ENCODE assay signal across 40 cellular contexts in genomic region chr7:1255817-1256340, GRCh38. TPM values are rescaled to one million over a fixed set of nuclear protein-coding genes. Genes with fewer than 3 reads are reported as not detected.
"Had no signal": no experiment of that assay in that cellular context is flagged by ENCODE, and none has a peak within 500 bp of the region (broad histone marks: within the 10 kb centered on the region; RNA-seq: fewer than 3 reads in every experiment).

No MANE protein-coding gene starts in this region.

- H3K4me3 Mint-ChIP-seq: activated CD4-positive, alpha-beta T cell treated with anti-CD3 and anti-CD28 coated beads for 36 hours; activated naive CD8-positive, alpha-beta T cell; activated T-cell treated with anti-CD3 and anti-CD28 coated beads, Interleukin-2, amount 50 U/mL, for 72 hours; effector memory CD8-positive, alpha-beta T cell; natural killer cell treated with Interleukin-12 subunit alpha and Interleukin-12 subunit beta and Interleukin-15 and Interleukin-18, amount 100 ng/mL, for 72 hours; stimulated activated effector memory CD8-positive, alpha-beta T cell treated with anti-CD3 and anti-CD28 coated beads, Interleukin-12 subunit alpha, Interleukin-12 subunit beta, amount 100 ng/mL, for 72 hours; stimulated activated naive CD8-positive, alpha-beta T cell treated with anti-CD3 and anti-CD28 coated beads, Interleukin-15, Interleukin-2, amounts not matched to agents 100 ng/mL and 50 ng/mL, for 24 hours; T-cell had no signal

- H3K4me1 Mint-ChIP-seq: activated CD4-positive, alpha-beta T cell treated with anti-CD3 and anti-CD28 coated beads for 36 hours; stimulated activated effector memory CD8-positive, alpha-beta T cell treated with anti-CD3 and anti-CD28 coated beads, Interleukin-12 subunit alpha, Interleukin-12 subunit beta, amount 100 ng/mL, for 72 hours had no signal

- H3K27ac ChIP-seq: body of pancreas, coronary artery, gastroesophageal sphincter, neutrophil, prostate gland, thoracic aorta, uterus had no signal

- H3K36me3 ChIP-seq: gastroesophageal sphincter, neutrophil, prostate gland, thoracic aorta, uterus had no signal

- ATAC-seq: activated CD4-positive, alpha-beta T cell treated with anti-CD3 and anti-CD28 coated beads for 36 hours; activated T-cell treated with anti-CD3 and anti-CD28 coated beads, Interleukin-2, amount 50 U/mL, for 72 hours; body of pancreas; effector memory CD8-positive, alpha-beta T cell; gastroesophageal sphincter; left lobe of liver; natural killer cell treated with Interleukin-12 subunit alpha and Interleukin-12 subunit beta and Interleukin-15 and Interleukin-18, amount 100 ng/mL, for 72 hours; stimulated activated effector memory CD8-positive, alpha-beta T cell treated with anti-CD3 and anti-CD28 coated beads, Interleukin-12 subunit alpha, Interleukin-12 subunit beta, amount 100 ng/mL, for 72 hours; T-cell had no signal

- H3K36me3 Mint-ChIP-seq: activated naive CD8-positive, alpha-beta T cell; natural killer cell treated with Interleukin-12 subunit alpha and Interleukin-12 subunit beta and Interleukin-15 and Interleukin-18, amount 100 ng/mL, for 72 hours; stimulated activated effector memory CD8-positive, alpha-beta T cell treated with anti-CD3 and anti-CD28 coated beads, Interleukin-12 subunit alpha, Interleukin-12 subunit beta, amount 100 ng/mL, for 72 hours; T-cell had no signal

- H3K9me3 ChIP-seq: body of pancreas, gastroesophageal sphincter, mucosa of descending colon, neutrophil, prostate gland, thoracic aorta, uterus had no signal

- H3K4me3 ChIP-seq: body of pancreas, coronary artery, gastroesophageal sphincter, lung, mucosa of descending colon, prostate gland, thoracic aorta, uterus had no signal

- H3K9me3 Mint-ChIP-seq: activated T-cell treated with anti-CD3 and anti-CD28 coated beads, Interleukin-2, amount 50 U/mL, for 72 hours; effector memory CD8-positive, alpha-beta T cell; natural killer cell treated with Interleukin-12 subunit alpha and Interleukin-12 subunit beta and Interleukin-15 and Interleukin-18, amount 100 ng/mL, for 72 hours; stimulated activated effector memory CD8-positive, alpha-beta T cell treated with anti-CD3 and anti-CD28 coated beads, Interleukin-12 subunit alpha, Interleukin-12 subunit beta, amount 100 ng/mL, for 72 hours; stimulated activated naive CD8-positive, alpha-beta T cell treated with anti-CD3 and anti-CD28 coated beads, Interleukin-15, Interleukin-2, amounts not matched to agents 100 ng/mL and 50 ng/mL, for 24 hours; T-cell had no signal

- H3K27ac Mint-ChIP-seq: activated CD4-positive, alpha-beta T cell treated with anti-CD3 and anti-CD28 coated beads for 36 hours; activated naive CD8-positive, alpha-beta T cell; activated T-cell treated with anti-CD3 and anti-CD28 coated beads, Interleukin-2, amount 50 U/mL, for 72 hours; effector memory CD8-positive, alpha-beta T cell; natural killer cell treated with Interleukin-12 subunit alpha and Interleukin-12 subunit beta and Interleukin-15 and Interleukin-18, amount 100 ng/mL, for 72 hours; stimulated activated effector memory CD8-positive, alpha-beta T cell treated with anti-CD3 and anti-CD28 coated beads, Interleukin-12 subunit alpha, Interleukin-12 subunit beta, amount 100 ng/mL, for 72 hours; stimulated activated naive CD8-positive, alpha-beta T cell treated with anti-CD3 and anti-CD28 coated beads, Interleukin-15, Interleukin-2, amounts not matched to agents 100 ng/mL and 50 ng/mL, for 24 hours; T-cell had no signal

- H3K4me1 ChIP-seq: body of pancreas, gastroesophageal sphincter, prostate gland, uterus had no signal

- DNase-seq: activated CD4-positive, alpha-beta T cell treated with anti-CD3 and anti-CD28 coated beads for 36 hours; activated CD4-positive, alpha-beta T cell treated with anti-CD3 and anti-CD28 coated beads, Interleukin-2, amount 50 U/mL, for 4 hours; activated CD4-positive, CD25-positive, alpha-beta regulatory T cell; activated naive CD4-positive, alpha-beta T cell treated with Interleukin-2 at 50 U/mL for 16 hours; activated T-cell treated with anti-CD3 and anti-CD28 coated beads for 4 hours; activated T-cell treated with anti-CD3 and anti-CD28 coated beads, Interleukin-2, amount 50 U/mL, for 72 hours; anterior cingulate cortex; body of pancreas; cerebellar nuclear complex; effector memory CD8-positive, alpha-beta T cell; head of caudate nucleus; hippocampal formation; mesendoderm; stimulated activated CD4-positive, alpha-beta T cell treated with anti-CD3 and anti-CD28 coated beads, Interleukin-4, amount 100 ng/mL, for 24 hours; T-cell; trophoblast cell; uterus had no signal

RNA-seq across cellular contexts. Expression of gene UNCX, which starts 23.2 kb away (rescaled TPM):
- total RNA-seq: activated CD4-positive, alpha-beta T cell treated with anti-CD3 and anti-CD28 coated beads for 36 hours; activated T-cell treated with anti-CD3 and anti-CD28 coated beads, Interleukin-2, amount 50 U/mL, for 72 hours; body of pancreas; endothelial cell of umbilical vein; fibroblast of lung; fibroblast of villous mesenchyme; gastroesophageal sphincter; left lobe of liver; lung; mucosa of descending colon; myocyte; natural killer cell treated with Interleukin-12 subunit alpha and Interleukin-12 subunit beta and Interleukin-15 and Interleukin-18, amount 100 ng/mL, for 72 hours; osteocyte; prostate gland; skeletal muscle tissue; subcutaneous adipose tissue; T-cell; T-helper 2 cell treated with Interferon-gamma antibody and Interleukin-4, amounts not matched to agents 100 ng/mL and 5 ng/mL, for 36 hours; thoracic aorta; uterus had no signal
- polyA plus RNA-seq: adipose tissue, endothelial cell of umbilical vein, esophagus, fibroblast of lung, keratinocyte, lung had no signal
